18 cellular contexts compared by ENCODE assay signal in the genomic region with DNA sequence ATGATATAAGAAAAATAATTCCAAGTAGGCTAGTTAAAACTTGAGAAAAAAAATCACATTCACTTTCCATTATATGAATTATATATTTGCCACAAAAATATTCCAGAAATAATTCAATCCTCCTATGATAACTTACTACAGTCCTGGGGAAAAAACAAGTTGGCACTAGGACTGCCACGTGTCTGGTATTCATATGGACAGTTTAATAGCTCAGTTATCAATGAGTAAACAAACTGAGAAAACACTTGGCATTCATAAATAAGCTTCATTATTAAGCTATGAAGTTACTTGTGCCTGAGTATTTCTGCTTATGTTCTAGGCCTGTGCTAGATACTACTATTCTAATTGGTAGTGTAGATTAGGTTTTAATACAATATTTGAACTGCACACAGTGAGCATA. TPM values are rescaled to one million over a fixed set of nuclear protein-coding genes. Genes with fewer than 3 reads are reported as not detected.
DNase-seq lines count a peak whose midpoint lies in the region; FAIRE-seq and TF ChIP-seq lines count a peak whose summit lies in the region.
"Had no signal": no experiment of that assay in that cellular context is flagged by ENCODE, and none has a peak within 500 bp of the region (broad histone marks: within the 10 kb centered on the region; RNA-seq: fewer than 3 reads in every experiment).

No MANE protein-coding gene starts in this region.

- POLR2A ChIA-PET in HEK293 (lab: Yijun Ruan, JAX): no interaction called here

- CTCF ChIA-PET in HEK293 (lab: Yijun Ruan, JAX): interaction anchor here (0.6 to 1.7 kb wide), 3 partner anchors 8 to 53 kb away, joined by 3 to 4 read pairs (median 3); a partner anchor contains a TSS

- TF ChIP-seq CTCF in HEK293 (tag by site-specific recombination; IDR thresholded peaks at IDR 0.05) (no peak), VCaP (conservative IDR thresholded peaks at IDR 0.05) (no peak)

- H3K4me3 ChIP-seq in HEK293 (ENCODE audit: low read depth, low read length): no peak overlapping the region
- H3K4me3 ChIP-seq in small intestine (ENCODE audit: low read depth in 1 of 2, low read length in 2 of 2): no peak overlapping the region
- H3K4me3 ChIP-seq: BLaER1 had no signal

- WGBS in small intestine, 3 donors: 16 to 64% (median 41%) methylated on average over 1 of the region's 1 CpG

- no peak for FAIRE-seq in small intestine (lab: Jason Lieb, UNC)
- FAIRE-seq: G401.6 had no signal

- H3K9me3 ChIP-seq in HEK293 (ENCODE audit: control insufficient read depth, insufficient read depth, low read depth, low read length): no peaks in the 10 kb centered on the region
- no peaks in the 10 kb centered on the region for H3K9me3 ChIP-seq in small intestine (ENCODE audit: control insufficient read depth, low read depth)
- H3K9me3 ChIP-seq: BE2C had no signal

- H3K4me1 ChIP-seq in HEK293 (ENCODE audit: control insufficient read depth, insufficient read depth, low read length): no peaks in the 10 kb centered on the region
- no peaks in the 10 kb centered on the region for H3K4me1 ChIP-seq in small intestine (ENCODE audit: control insufficient read depth in 2 of 2, insufficient read depth in 1 of 2, low read depth in 1 of 2, low read length in 1 of 2)
- H3K4me1 ChIP-seq: BE2C, BLaER1 had no signal

- no peak overlapping the region for H3K27ac ChIP-seq in HEK293 (ENCODE audit: extremely low read depth, low read depth, low read length)
- H3K27ac ChIP-seq in VCaP: peak overlapping the region; percentile 20; the same call in 1 of the 2 replicates
- no peak overlapping the region for H3K27ac ChIP-seq in small intestine (ENCODE audit: low read depth in 1 of 2, low read length in 1 of 2)
- H3K27ac ChIP-seq: BLaER1 had no signal

- DNase-seq in small intestine (peak; percentile 3), NOMO-1 treated with dmso at 0.1 percent for 144 hours (lab: John Stamatoyannopoulos, UW; ENCODE audit: unreplicated experiment) (no peak), GM19238 (ENCODE audit: insufficient read length, low spot score) (no peak)
- DNase-seq in activated CD4-positive, alpha-beta T cell treated with anti-CD3 and anti-CD28 coated beads for 4 hours: no peak
- DNase-seq: 8988T; ACHN; BE2C; C1 segment of cervical spinal cord; CD4-positive, alpha-beta memory T cell; CD4-positive, CD25-positive, alpha-beta regulatory T cell; CD8-positive, alpha-beta memory T cell; COR-L47; DMS79 treated with DMSO at 0.1 percent for 48 hours; GF-D8 had no signal

- H3K27me3 ChIP-seq in small intestine (ENCODE audit: control insufficient read depth in 2 of 2, insufficient read depth in 2 of 2, low read length in 2 of 2): no peaks in the 10 kb centered on the region
- H3K27me3 ChIP-seq: BE2C, BLaER1 had no signal

- H3K36me3 ChIP-seq in HEK293 (ENCODE audit: control insufficient read depth in 2 of 2, insufficient read depth in 1 of 2, low read length in 2 of 2) (peaks cover 0 to 19% of the 10 kb centered on the region in 2 experiments; a peak in 1 of 3 replicates), small intestine (ENCODE audit: control insufficient read depth in 2 of 2, insufficient read depth in 2 of 2, low read length in 2 of 2) (peaks cover 0 to 2% of the 10 kb centered on the region in 2 donors)

TF ChIP-seq in HEK293, 187 proteins besides CTCF, POLR2A, EP300 and RAD21:
- no peak for TF ChIP-seq ZNF76 (tag by site-specific recombination; IDR thresholded peaks at IDR 0.05; ENCODE audit: borderline replicate concordance, low read depth)
- TF ChIP-seq FEZF1 (tag by site-specific recombination; IDR thresholded peaks at IDR 0.05): 0 out of 2 replicates have a peak, but pooled peaks have one; percentile 17
- no peak for TF ChIP-seq ZBTB17 (tag by site-specific recombination; IDR thresholded peaks at IDR 0.05)
- no peak for TF ChIP-seq ZNF140 (tag by site-specific recombination; IDR thresholded peaks at IDR 0.05)
- TF ChIP-seq OVOL3 (tag by site-specific recombination; IDR thresholded peaks at IDR 0.05): no peak
- TF ChIP-seq ZNF792 (tag by site-specific recombination; IDR thresholded peaks at IDR 0.05): no peak
- TF ChIP-seq ZSCAN16 (tag by site-specific recombination; IDR thresholded peaks at IDR 0.05): no peak

RNA-seq across cellular contexts. Expression of a gene that starts 22.5 kb away (rescaled TPM):
- 1 to 10 TPM in 1 of 3 donors, under 1 TPM in 2; 0.45 to 2.4 (median 0.81) TPM for polyA plus RNA-seq in small intestine

RNA-seq across cellular contexts. Expression of a gene that starts 24.2 kb away (rescaled TPM):
- polyA plus RNA-seq in small intestine: 10 to 100 TPM; 10.3 to 13.2 (median 11.1) TPM

RNA-seq across cellular contexts. Expression of a gene that starts 24.3 kb away (rescaled TPM):
- polyA plus RNA-seq in small intestine: 1 to 10 TPM; 1.6 to 5.5 (median 3.1) TPM
